ENCODE assay signal across 19 cellular contexts in genomic region chr10:6350609-6351008, GRCh38.
DNase-seq lines count a peak whose midpoint lies in the region; ATAC-seq and TF ChIP-seq lines count a peak whose summit lies in the region.
"Had no signal": no experiment of that assay in that cellular context is flagged by ENCODE, and none has a peak within 500 bp of the region (broad histone marks: within the 10 kb centered on the region; RNA-seq: fewer than 3 reads in every experiment).

No MANE protein-coding gene starts in this region.

- in situ Hi-C loops in GM13976 (cut with MboI; ENCODE audit: low sequenced_read_pairs, unreplicated experiment): no loop called here

- intact Hi-C loops in activated CD4-positive, alpha-beta T cell treated with anti-CD3 and anti-CD28 coated beads, Interleukin-2, amount 10 ng/mL, durations not matched to agents 24 days and 14 days (cut with micrococcal nuclease): no loop called here
- intact Hi-C loops in activated T-helper 2 cell treated with anti-CD3 and anti-CD28 coated beads, Interferon-gamma antibody, Interleukin-2, Interleukin-4, amounts not matched to agents 10 μg/mL and 5 μg/mL and 100 μg/mL, durations not matched to agents 14 hours and 24 hours and 36 hours (cut with micrococcal nuclease): no loop called here
- intact Hi-C loops in natural killer cell (cut with micrococcal nuclease): no loop called here

- no peak overlapping the region for H3K4me3 Mint-ChIP-seq in activated CD4-positive, alpha-beta T cell treated with anti-CD3 and anti-CD28 coated beads, Interleukin-2, amount 10 ng/mL, durations not matched to agents 24 days and 14 days
- no peak overlapping the region for H3K4me3 Mint-ChIP-seq in activated T-helper 2 cell treated with anti-CD3 and anti-CD28 coated beads, Interferon-gamma antibody, Interleukin-2, Interleukin-4, amounts not matched to agents 10 μg/mL and 5 μg/mL and 100 μg/mL, durations not matched to agents 14 hours and 24 hours and 36 hours (ENCODE audit: low read depth)
- H3K4me3 Mint-ChIP-seq in natural killer cell: no peak overlapping the region
- H3K4me3 Mint-ChIP-seq: mesothelial cell of epicardium, neural progenitor cell had no signal

- no peak for ATAC-seq in natural killer cell
- ATAC-seq: left lobe of liver had no signal

- DNase-seq in activated CD4-positive, alpha-beta T cell treated with anti-CD3 and anti-CD28 coated beads, Interleukin-2, amount 10 ng/mL, durations not matched to agents 24 days and 14 days: no peak
- no peak for DNase-seq in activated CD4-positive, alpha-beta T cell treated with anti-CD3 and anti-CD28 coated beads, Interleukin-2, amount 50 U/mL, for 1 hour
- peak; percentile 10 for DNase-seq in GM13976 (ENCODE audit: low spot score)
- no peak for DNase-seq in activated T-helper 2 cell treated with anti-CD3 and anti-CD28 coated beads, Interferon-gamma antibody, Interleukin-2, Interleukin-4, amounts not matched to agents 10 μg/mL and 5 μg/mL and 100 μg/mL, durations not matched to agents 14 hours and 24 hours and 36 hours (ENCODE audit: low spot score)
- DNase-seq in natural killer cell: no peak
- DNase-seq in SHP77 treated with DMSO at 0.1 percent for 48 hours (lab: John Stamatoyannopoulos, UW): no peak
- DNase-seq in NCI-H1694 (lab: John Stamatoyannopoulos, UW): no peak
- DNase-seq in stimulated activated CD4-positive, alpha-beta T cell treated with anti-CD3 and anti-CD28 coated beads, Interleukin-4, amount 100 ng/mL, for 1 hour: no peak
- DNase-seq: activated T-cell treated with anti-CD3 and anti-CD28 coated beads, Interleukin-2, amount 50 U/mL, for 48 hours; C1 segment of cervical spinal cord; central memory CD4-positive, alpha-beta T cell; DMS79 treated with DMSO at 0.1 percent for 48 hours; foreskin melanocyte; NCI-H187 treated with DMSO at 0.1 percent for 48 hours; NCI-H226; SK-N-SH had no signal

- no peak for TF ChIP-seq CTCF in GM13976 (IDR thresholded peaks at IDR 0.05; ENCODE audit: borderline replicate concordance, control extremely low read depth, extremely low read depth, insufficient read depth, missing control alignments)
- TF ChIP-seq CTCF in natural killer cell (IDR thresholded peaks at IDR 0.05): no peak

- H3K36me3 Mint-ChIP-seq in activated CD4-positive, alpha-beta T cell treated with anti-CD3 and anti-CD28 coated beads, Interleukin-2, amount 10 ng/mL, durations not matched to agents 24 days and 14 days (ENCODE audit: low read depth): peaks cover 18% of the 10 kb centered on the region
- peaks cover 31% of the 10 kb centered on the region for H3K36me3 Mint-ChIP-seq in activated T-helper 2 cell treated with anti-CD3 and anti-CD28 coated beads, Interferon-gamma antibody, Interleukin-2, Interleukin-4, amounts not matched to agents 10 μg/mL and 5 μg/mL and 100 μg/mL, durations not matched to agents 14 hours and 24 hours and 36 hours (ENCODE audit: low read depth)
- H3K36me3 Mint-ChIP-seq in natural killer cell: peaks cover 8% of the 10 kb centered on the region
- H3K36me3 Mint-ChIP-seq: mesothelial cell of epicardium, neural progenitor cell had no signal

- H3K27ac Mint-ChIP-seq in activated CD4-positive, alpha-beta T cell treated with anti-CD3 and anti-CD28 coated beads, Interleukin-2, amount 10 ng/mL, durations not matched to agents 24 days and 14 days: peak overlapping the region; percentile 68
- H3K27ac Mint-ChIP-seq in activated T-helper 2 cell treated with anti-CD3 and anti-CD28 coated beads, Interferon-gamma antibody, Interleukin-2, Interleukin-4, amounts not matched to agents 10 μg/mL and 5 μg/mL and 100 μg/mL, durations not matched to agents 14 hours and 24 hours and 36 hours: peak overlapping the region; percentile 69
- H3K27ac Mint-ChIP-seq in natural killer cell: peak overlapping the region; percentile 5 to 58
- H3K27ac Mint-ChIP-seq: mesothelial cell of epicardium, neural progenitor cell had no signal

- H3K4me1 Mint-ChIP-seq in activated CD4-positive, alpha-beta T cell treated with anti-CD3 and anti-CD28 coated beads, Interleukin-2, amount 10 ng/mL, durations not matched to agents 24 days and 14 days: peaks cover 41% of the 10 kb centered on the region
- H3K4me1 Mint-ChIP-seq in activated T-helper 2 cell treated with anti-CD3 and anti-CD28 coated beads, Interferon-gamma antibody, Interleukin-2, Interleukin-4, amounts not matched to agents 10 μg/mL and 5 μg/mL and 100 μg/mL, durations not matched to agents 14 hours and 24 hours and 36 hours (ENCODE audit: low read depth): peaks cover 48% of the 10 kb centered on the region
- peaks cover 27 to 32% of the 10 kb centered on the region in 2 donors for H3K4me1 Mint-ChIP-seq in natural killer cell

- no peaks in the 10 kb centered on the region for H3K27me3 Mint-ChIP-seq in activated CD4-positive, alpha-beta T cell treated with anti-CD3 and anti-CD28 coated beads, Interleukin-2, amount 10 ng/mL, durations not matched to agents 24 days and 14 days
- no peaks in the 10 kb centered on the region for H3K27me3 Mint-ChIP-seq in activated T-helper 2 cell treated with anti-CD3 and anti-CD28 coated beads, Interferon-gamma antibody, Interleukin-2, Interleukin-4, amounts not matched to agents 10 μg/mL and 5 μg/mL and 100 μg/mL, durations not matched to agents 14 hours and 24 hours and 36 hours (ENCODE audit: low read depth)
- H3K27me3 Mint-ChIP-seq in natural killer cell (ENCODE audit: low read depth in 2 of 2): no peaks in the 10 kb centered on the region

- peaks cover 7% of the 10 kb centered on the region for H3K9me3 Mint-ChIP-seq in activated CD4-positive, alpha-beta T cell treated with anti-CD3 and anti-CD28 coated beads, Interleukin-2, amount 10 ng/mL, durations not matched to agents 24 days and 14 days
- H3K9me3 Mint-ChIP-seq in activated T-helper 2 cell treated with anti-CD3 and anti-CD28 coated beads, Interferon-gamma antibody, Interleukin-2, Interleukin-4, amounts not matched to agents 10 μg/mL and 5 μg/mL and 100 μg/mL, durations not matched to agents 14 hours and 24 hours and 36 hours: peaks cover 14% of the 10 kb centered on the region
- peaks cover 0 to 1% of the 10 kb centered on the region in 2 donors for H3K9me3 Mint-ChIP-seq in natural killer cell
